8 cellular contexts compared by ENCODE assay signal in genomic region chr17:8080208-8080798, GRCh38. TPM values are rescaled to one million over a fixed set of nuclear protein-coding genes. Genes with fewer than 3 reads are reported as not detected.
DNase-seq lines count a peak whose midpoint lies in the region; ATAC-seq, FAIRE-seq and TF ChIP-seq lines count a peak whose summit lies in the region.

No MANE protein-coding gene starts in this region.

- H2AFZ ChIP-seq in K562 (ENCODE audit: low read depth, low read length) = peak overlapping the region; percentile 80; the same call in 1 of the 2 replicates

- no peaks in the 10 kb centered on the region for H3K9me1 ChIP-seq in K562 (ENCODE audit: control insufficient read depth, insufficient read depth, low read length)

- POLR2A ChIA-PET in K562 (lab: Yijun Ruan, JAX) = no interaction called here

- no peaks in the 10 kb centered on the region for H3K79me1 ChIP-seq in mesendoderm (ENCODE audit: low read length)

- no peak for TF ChIP-seq POLR2A in K562 (conservative IDR thresholded peaks at IDR 0.05)

- CTCF ChIA-PET in K562 (lab: Yijun Ruan, JAX; ENCODE audit: low intra/inter-chr PET ratio) = interaction anchor here (0.6 to 2.4 kb wide), 4 partner anchors 18 to 1172 kb away, joined by 3 to 24 read pairs (median 6); partner anchors contain the start of gene ALOXE3

- no peak overlapping the region for H3K18ac ChIP-seq in mesendoderm (ENCODE audit: low read length)

- no peak for TF ChIP-seq EP300 in K562 (IDR thresholded peaks at IDR 0.05; ENCODE audit: low read length)

- peak overlapping the region in 1 of 2 experiments; percentile 87; a peak in 2 of 4 replicates for H3K9ac ChIP-seq in K562 (ENCODE audit: insufficient read depth in 1 of 2, low read depth in 2 of 2, low read length in 2 of 2)
- H3K9ac ChIP-seq in mesendoderm (ENCODE audit: low read length) = peak overlapping the region; percentile 38

- H3K4me1 Mint-ChIP-seq in activated T-cell treated with anti-CD3 and anti-CD28 coated beads, Interleukin-2, amount 50 U/mL, for 4 hours (ENCODE audit: low read depth) = peaks cover 7% of the 10 kb centered on the region
- H3K4me1 Mint-ChIP-seq in type B pancreatic cell (ENCODE audit: unreplicated experiment) = no peaks in the 10 kb centered on the region

- H3K4ac ChIP-seq in mesendoderm (ENCODE audit: low read depth, low read length) = no peak overlapping the region

- ATAC-seq in activated T-cell treated with anti-CD3 and anti-CD28 coated beads, Interleukin-2, amount 50 U/mL, for 4 hours = no peak
- ATAC-seq in K562 = peak; percentile 43
- ATAC-seq in GM18907 (IDR thresholded peaks at IDR 0.05; ENCODE audit: unreplicated experiment) = no peak
- no peak for ATAC-seq in HG02870 (IDR thresholded peaks at IDR 0.05; ENCODE audit: unreplicated experiment)

- peak overlapping the region; percentile 15 for H3K23ac ChIP-seq in mesendoderm (ENCODE audit: low read length)

- H3K79me2 ChIP-seq in K562 (ENCODE audit: control insufficient read depth, insufficient read depth, low read length) (no peaks in the 10 kb centered on the region), mesendoderm (ENCODE audit: control insufficient read depth, insufficient read depth, low read length) (no peaks in the 10 kb centered on the region)

- peaks cover 0 to 2% of the 10 kb centered on the region in 2 experiments; a peak in 1 of 5 replicates for H3K27me3 ChIP-seq in K562 (ENCODE audit: control insufficient read depth in 2 of 2, insufficient read depth in 2 of 2, low read length in 2 of 2)
- H3K27me3 ChIP-seq in mesendoderm (ENCODE audit: insufficient read depth, low read length, poor library complexity) = peaks cover 11% of the 10 kb centered on the region

- H2BK5ac ChIP-seq in mesendoderm (ENCODE audit: low read length) = no peak overlapping the region

- H3K4me3 Mint-ChIP-seq in activated T-cell treated with anti-CD3 and anti-CD28 coated beads, Interleukin-2, amount 50 U/mL, for 4 hours = peak overlapping the region; percentile 90
- peak overlapping the region; percentile 87 for H3K4me3 Mint-ChIP-seq in type B pancreatic cell

- no peak for DNase-seq in activated T-cell treated with anti-CD3 and anti-CD28 coated beads, Interleukin-2, amount 50 U/mL, for 4 hours
- DNase-seq in activated T-cell treated with anti-CD3 and anti-CD28 coated beads, Interleukin-2, amount 50 U/mL, for 48 hours = no peak
- DNase-seq in K562 (ENCODE audit: extremely low read depth in 1 of 4, low spot score in 3 of 4) (no peak), mesendoderm (no peak), type B pancreatic cell (ENCODE audit: extremely low spot score, unreplicated experiment) (no peak), glomerular visceral epithelial cell (ENCODE audit: extremely low spot score) (no peak)

- no peak overlapping the region for H3K27ac Mint-ChIP-seq in type B pancreatic cell

- 0 out of 4 replicates have a peak, but pooled peaks of 1 of the 2 experiments have one; percentile 4 for TF ChIP-seq RAD21 in K562 (CRISPR knock-in tag; conservative IDR thresholded peaks at IDR 0.05 in 1 of 2, IDR thresholded peaks at IDR 0.05 in 1 of 2)

- no peak for TF ChIP-seq CTCF in K562 (IDR thresholded peaks at IDR 0.05 in 2 of 3, conservative IDR thresholded peaks at IDR 0.05 in 1 of 3; ENCODE audit: insufficient read depth in 2 of 3, low read depth in 1 of 3, low read length in 3 of 3)
- TF ChIP-seq CTCF in type B pancreatic cell (conservative IDR thresholded peaks at IDR 0.05) = no peak

- peaks cover 3% of the 10 kb centered on the region for H3K36me3 Mint-ChIP-seq in activated T-cell treated with anti-CD3 and anti-CD28 coated beads, Interleukin-2, amount 50 U/mL, for 4 hours (ENCODE audit: insufficient read depth)
- no peaks in the 10 kb centered on the region for H3K36me3 Mint-ChIP-seq in type B pancreatic cell

- H3K9me3 ChIP-seq in K562 (replicated peaks; ENCODE audit: control insufficient read depth, insufficient read depth, low read depth, low read length) = no peaks in the 10 kb centered on the region

- H4K8ac ChIP-seq in mesendoderm (ENCODE audit: low read depth, low read length) = no peak overlapping the region

- H3K4me1 ChIP-seq in K562 (replicated peaks in 1 of 2; ENCODE audit: control insufficient read depth in 2 of 2, insufficient read depth in 2 of 2, low read length in 2 of 2) (peaks cover 10 to 22% of the 10 kb centered on the region in 2 experiments; a peak in 4 of 5 replicates), mesendoderm (ENCODE audit: control insufficient read depth, low read depth, low read length) (no peaks in the 10 kb centered on the region)

- in situ Hi-C loops in K562 (cut with MboI) = no loop called here

- no TSS peak for BruUV-seq in K562 (replicated peaks; lab: Mats Ljungman, UMichigan)

- H4K5ac ChIP-seq in mesendoderm (ENCODE audit: low read length) = no peak overlapping the region

- H3K56ac ChIP-seq in mesendoderm (ENCODE audit: low read length) = peak overlapping the region; percentile 34

- no peak for FAIRE-seq in K562 (lab: Jason Lieb, UNC)

- H2BK120ac ChIP-seq in mesendoderm (ENCODE audit: low read depth, low read length) = no peak overlapping the region

- no peak overlapping the region for H2BK15ac ChIP-seq in mesendoderm (replicated peaks; ENCODE audit: low read depth)

- intact Hi-C loops in K562 (cut with micrococcal nuclease) = loop anchor here (2.0 kb wide), 1 partner anchor 38 kb away; the partner anchor contains the start of gene ALOXE3

- WGBS in K562 (ENCODE audit: insufficient coverage, low coverage, missing lambda C conversion rate) = 24% methylated on average over 19 of the region's 25 CpGs
- no CpG with 5 or more reads among the region's 25 CpGs for WGBS in mesendoderm (ENCODE audit: extremely low coverage, insufficient coverage, low lambda C conversion rate)

- no peaks in the 10 kb centered on the region for H3K9me3 Mint-ChIP-seq in activated T-cell treated with anti-CD3 and anti-CD28 coated beads, Interleukin-2, amount 50 U/mL, for 4 hours
- H3K9me3 Mint-ChIP-seq in type B pancreatic cell = no peaks in the 10 kb centered on the region

- no peak overlapping the region for H3K27ac ChIP-seq in K562 (ENCODE audit: extremely low read depth, low read depth, low read length)
- H3K27ac ChIP-seq in mesendoderm (ENCODE audit: low read depth, low read length) = no peak overlapping the region

- H3K36me3 ChIP-seq in K562 (ENCODE audit: control insufficient read depth, insufficient read depth, low read length) (no peaks in the 10 kb centered on the region), mesendoderm (ENCODE audit: control insufficient read depth, insufficient read depth, low read length) (no peaks in the 10 kb centered on the region)

- H3K4me2 ChIP-seq in K562 (ENCODE audit: insufficient read depth, low read length) = peak overlapping the region; percentile 72
- peak overlapping the region; percentile 48 for H3K4me2 ChIP-seq in mesendoderm (ENCODE audit: low read length)

- H3K4me3 ChIP-seq in K562 = peak overlapping the region; percentile 12; the same call in 1 of the 2 replicates
- no peak overlapping the region for H3K4me3 ChIP-seq in mesendoderm (ENCODE audit: low read length)

- H3K27me3 Mint-ChIP-seq in activated T-cell treated with anti-CD3 and anti-CD28 coated beads, Interleukin-2, amount 50 U/mL, for 4 hours (ENCODE audit: low read depth) = no peaks in the 10 kb centered on the region
- H3K27me3 Mint-ChIP-seq in type B pancreatic cell = peaks cover 77% of the 10 kb centered on the region

- no peak overlapping the region for H2AK5ac ChIP-seq in mesendoderm (ENCODE audit: low read length)

- H4K20me1 ChIP-seq in K562 (replicated peaks; ENCODE audit: control insufficient read depth, insufficient read depth, low read length) = no peaks in the 10 kb centered on the region

RNA-seq across cellular contexts. Expression of gene ALOX12B, which starts 7.2 kb away (rescaled TPM):
- total RNA-seq in activated T-cell treated with anti-CD3 and anti-CD28 coated beads, Interleukin-2, amount 50 U/mL, for 4 hours = 1 to 10 TPM in 1 of 3 donors, under 1 TPM in 2; 0.81 to 1.6 (median 0.95) TPM
- not detected in 2 replicates for total RNA-seq in K562 (2011; cell fraction: chromatin; rRNA removed; ENCODE audit: low replicate concordance)
- not detected in 2 replicates for total RNA-seq in K562 (2011; cell fraction: nucleolus; rRNA removed)
- not detected in 2 replicates for total RNA-seq in K562 (2011; cell fraction: nucleoplasm; rRNA removed)
- total RNA-seq in K562 (2014; rRNA removed) = not detected in 2 replicates
- total RNA-seq in K562 (2014; rRNA removed; fragmentation: Illumina TruSeq; extraction: Trizol) = not detected in 2 replicates
- total RNA-seq in K562 (2015; rRNA removed; fragmentation: Illumina TruSeq; extraction: Trizol) = not detected in 2 replicates
- not detected in 2 replicates for total RNA-seq in K562 (2021)
- not detected in 2 replicates for polyA plus RNA-seq in K562 (2011; rRNA removed)
- not detected in 2 replicates for polyA plus RNA-seq in K562 (2011; cell fraction: cytosol; rRNA removed)
- polyA plus RNA-seq in K562 (2011; cell fraction: nucleus; rRNA removed) = not detected in 2 replicates
- not detected in 2 replicates for polyA plus RNA-seq in K562 (2012)
- not detected in 2 replicates for polyA plus RNA-seq in K562 (2014; fragmentation: Illumina TruSeq; extraction: Trizol)
- polyA plus RNA-seq in K562 (2014; fragmentation: Nextera tagmentation; extraction: Ambion mirVana) = not detected
- polyA plus RNA-seq in K562 (2014; rRNA removed) = not detected in 2 replicates
- not detected in 2 replicates for polyA minus RNA-seq in K562 (2011; rRNA and poly(A)+ RNA removed)
- not detected in 2 replicates for polyA minus RNA-seq in K562 (2011; cell fraction: cytosol; rRNA and poly(A)+ RNA removed)
- not detected in 2 replicates for polyA minus RNA-seq in K562 (2011; cell fraction: nucleus; rRNA and poly(A)+ RNA removed)
- 0.01 TPM for polyA plus RNA-seq in mesendoderm (2013, experiment 1 of 2)
- 0.04 TPM for polyA plus RNA-seq in mesendoderm (2013, experiment 2 of 2)
- total RNA-seq in type B pancreatic cell (ENCODE audit: low replicate concordance) = not detected in 2 replicates

RNA-seq across cellular contexts. Expression of gene ALOXE3, which starts 38.0 kb away (rescaled TPM):
- total RNA-seq in activated T-cell treated with anti-CD3 and anti-CD28 coated beads, Interleukin-2, amount 50 U/mL, for 4 hours = not detected
- total RNA-seq in K562 (2011; cell fraction: chromatin; rRNA removed; ENCODE audit: low replicate concordance) = 0.12 TPM in 1 of 2 replicates, not detected in the other
- total RNA-seq in K562 (2011; cell fraction: nucleolus; rRNA removed) = not detected in 2 replicates
- total RNA-seq in K562 (2011; cell fraction: nucleoplasm; rRNA removed) = not detected in 2 replicates
- total RNA-seq in K562 (2014; rRNA removed) = not detected in 2 replicates
- not detected in 2 replicates for total RNA-seq in K562 (2014; rRNA removed; fragmentation: Illumina TruSeq; extraction: Trizol)
- 0.04 TPM in 1 of 2 replicates, not detected in the other for total RNA-seq in K562 (2015; rRNA removed; fragmentation: Illumina TruSeq; extraction: Trizol)
- total RNA-seq in K562 (2021) = not detected in 2 replicates
- polyA plus RNA-seq in K562 (2011; rRNA removed) = not detected in 2 replicates
- polyA plus RNA-seq in K562 (2011; cell fraction: cytosol; rRNA removed) = not detected in 2 replicates
- polyA plus RNA-seq in K562 (2011; cell fraction: nucleus; rRNA removed) = 0.03 and 0.06 TPM in 2 replicates
- polyA plus RNA-seq in K562 (2012) = 0.14 TPM in 1 of 2 replicates, not detected in the other
- not detected in 2 replicates for polyA plus RNA-seq in K562 (2014; fragmentation: Illumina TruSeq; extraction: Trizol)
- polyA plus RNA-seq in K562 (2014; fragmentation: Nextera tagmentation; extraction: Ambion mirVana) = not detected
- 0.04 TPM in 1 of 2 replicates, not detected in the other for polyA plus RNA-seq in K562 (2014; rRNA removed)
- polyA minus RNA-seq in K562 (2011; rRNA and poly(A)+ RNA removed) = not detected in 2 replicates
- not detected in 2 replicates for polyA minus RNA-seq in K562 (2011; cell fraction: cytosol; rRNA and poly(A)+ RNA removed)
- polyA minus RNA-seq in K562 (2011; cell fraction: nucleus; rRNA and poly(A)+ RNA removed) = not detected in 2 replicates
- polyA plus RNA-seq in mesendoderm (2013, experiment 1 of 2) = 0.06 TPM
- 0.04 TPM for polyA plus RNA-seq in mesendoderm (2013, experiment 2 of 2)
- total RNA-seq in type B pancreatic cell (ENCODE audit: low replicate concordance) = 0.14 TPM in 1 of 2 replicates, not detected in the other

RNA-seq across cellular contexts. Expression of gene ALOX15B, which starts 41.4 kb away (rescaled TPM):
- under 1 TPM in 1 of 3 donors, not detected in 2; 0.14 TPM for total RNA-seq in activated T-cell treated with anti-CD3 and anti-CD28 coated beads, Interleukin-2, amount 50 U/mL, for 4 hours
- total RNA-seq in K562 (2011; cell fraction: chromatin; rRNA removed; ENCODE audit: low replicate concordance) = not detected in 2 replicates
- total RNA-seq in K562 (2011; cell fraction: nucleolus; rRNA removed) = not detected in 2 replicates
- not detected in 2 replicates for total RNA-seq in K562 (2011; cell fraction: nucleoplasm; rRNA removed)
- not detected in 2 replicates for total RNA-seq in K562 (2014; rRNA removed)
- not detected in 2 replicates for total RNA-seq in K562 (2014; rRNA removed; fragmentation: Illumina TruSeq; extraction: Trizol)
- total RNA-seq in K562 (2015; rRNA removed; fragmentation: Illumina TruSeq; extraction: Trizol) = not detected in 2 replicates
- 0.04 and 0.07 TPM in 2 replicates for total RNA-seq in K562 (2021)
- not detected in 2 replicates for polyA plus RNA-seq in K562 (2011; rRNA removed)
- not detected in 2 replicates for polyA plus RNA-seq in K562 (2011; cell fraction: cytosol; rRNA removed)
- not detected in 2 replicates for polyA plus RNA-seq in K562 (2011; cell fraction: nucleus; rRNA removed)
- not detected in 2 replicates for polyA plus RNA-seq in K562 (2012)
- polyA plus RNA-seq in K562 (2014; fragmentation: Illumina TruSeq; extraction: Trizol) = not detected in 2 replicates
- not detected for polyA plus RNA-seq in K562 (2014; fragmentation: Nextera tagmentation; extraction: Ambion mirVana)
- not detected in 2 replicates for polyA plus RNA-seq in K562 (2014; rRNA removed)
- not detected in 2 replicates for polyA minus RNA-seq in K562 (2011; rRNA and poly(A)+ RNA removed)
- polyA minus RNA-seq in K562 (2011; cell fraction: cytosol; rRNA and poly(A)+ RNA removed) = not detected in 2 replicates
- polyA minus RNA-seq in K562 (2011; cell fraction: nucleus; rRNA and poly(A)+ RNA removed) = not detected in 2 replicates
- 0.03 TPM for polyA plus RNA-seq in mesendoderm (2013, experiment 1 of 2)
- polyA plus RNA-seq in mesendoderm (2013, experiment 2 of 2) = 0.07 TPM
- total RNA-seq in type B pancreatic cell (ENCODE audit: low replicate concordance) = not detected in 2 replicates

RNA-seq across cellular contexts. Expression of gene HES7, which starts 43.6 kb away (rescaled TPM):
- total RNA-seq in activated T-cell treated with anti-CD3 and anti-CD28 coated beads, Interleukin-2, amount 50 U/mL, for 4 hours = 1 to 10 TPM; 1.2 to 1.7 (median 1.4) TPM
- 0.51 and 1.1 TPM in 2 replicates for total RNA-seq in K562 (2011; cell fraction: chromatin; rRNA removed; ENCODE audit: low replicate concordance)
- 0.92 and 1.2 TPM in 2 replicates for total RNA-seq in K562 (2011; cell fraction: nucleolus; rRNA removed)
- total RNA-seq in K562 (2011; cell fraction: nucleoplasm; rRNA removed) = 0.66 and 1.3 TPM in 2 replicates
- total RNA-seq in K562 (2014; rRNA removed) (0.09 and 0.45 TPM in 2 replicates), K562 (2014; rRNA removed; fragmentation: Illumina TruSeq; extraction: Trizol) (0.22 TPM in 1 of 2 replicates, not detected in the other), K562 (2015; rRNA removed; fragmentation: Illumina TruSeq; extraction: Trizol) (not detected in 2 replicates), K562 (2021) (1.1 and 2.2 TPM in 2 replicates), type B pancreatic cell (ENCODE audit: low replicate concordance) (0.46 TPM in 1 of 2 replicates, not detected in the other)
- polyA plus RNA-seq in K562 (2011; rRNA removed) (0.14 and 0.31 TPM in 2 replicates), K562 (2014; fragmentation: Illumina TruSeq; extraction: Trizol) (0.11 and 0.13 TPM in 2 replicates), K562 (2014; fragmentation: Nextera tagmentation; extraction: Ambion mirVana) (under 1 TPM; 0.03 to 0.06 TPM), K562 (2014; rRNA removed) (0.16 and 1.7 TPM in 2 replicates)
- 0.16 and 0.94 TPM in 2 replicates for polyA plus RNA-seq in K562 (2011; cell fraction: cytosol; rRNA removed)
- 1.4 and 3.3 TPM in 2 replicates for polyA plus RNA-seq in K562 (2011; cell fraction: nucleus; rRNA removed)
- 0.22 and 0.29 TPM in 2 replicates for polyA plus RNA-seq in K562 (2012)
- 0.11 TPM in 1 of 2 replicates, not detected in the other for polyA minus RNA-seq in K562 (2011; rRNA and poly(A)+ RNA removed)
- polyA minus RNA-seq in K562 (2011; cell fraction: cytosol; rRNA and poly(A)+ RNA removed) = not detected in 2 replicates
- 0.56 and 0.94 TPM in 2 replicates for polyA minus RNA-seq in K562 (2011; cell fraction: nucleus; rRNA and poly(A)+ RNA removed)
- polyA plus RNA-seq in mesendoderm (2013, experiment 1 of 2) = 0.10 TPM
- polyA plus RNA-seq in mesendoderm (2013, experiment 2 of 2) = 0.17 TPM
